1 cellular context compared by ENCODE assay signal in genomic region chr1:35808376-35809155, GRCh38.
TF ChIP-seq lines count a peak whose summit lies in the region.

No MANE protein-coding gene starts in this region.

TF ChIP-seq in HepG2, 621 proteins besides CTCF, POLR2A, EP300 and RAD21 (continued from another document and continues in another):
- TF ChIP-seq ZNF318 (CRISPR knock-in tag; IDR thresholded peaks at IDR 0.05) (no peak), ADNP (CRISPR knock-in tag; IDR thresholded peaks at IDR 0.05) (no peak), GATA4 (IDR thresholded peaks at IDR 0.05; ENCODE audit: borderline replicate concordance, low read depth) (no peak), HCFC1 (IDR thresholded peaks at IDR 0.05; ENCODE audit: low read depth, low read length) (no peak), ZNF407 (CRISPR knock-in tag; IDR thresholded peaks at IDR 0.05; ENCODE audit: not compliant biosample characterization) (peak; percentile 45), ZBTB46 (CRISPR knock-in tag; IDR thresholded peaks at IDR 0.05; ENCODE audit: borderline replicate concordance) (no peak), SRF (IDR thresholded peaks at IDR 0.05; ENCODE audit: low read depth, low read length) (no peak), BHLHE40 (IDR thresholded peaks at IDR 0.05; ENCODE audit: low read length) (no peak), TBL1XR1 (IDR thresholded peaks at IDR 0.05; ENCODE audit: borderline replicate concordance, low read length, partially characterized antibody) (no peak), SOX6 (IDR thresholded peaks at IDR 0.05) (no peak), SOX6 (CRISPR knock-in tag; IDR thresholded peaks at IDR 0.05) (0 out of 2 replicates have a peak, but pooled peaks have one; percentile 21), HNRNPL (IDR thresholded peaks at IDR 0.05; ENCODE audit: low read depth, low read length) (no peak), ZNF382 (CRISPR knock-in tag; IDR thresholded peaks at IDR 0.05; ENCODE audit: borderline replicate concordance) (no peak), TFE3 (CRISPR knock-in tag; IDR thresholded peaks at IDR 0.05) (no peak), PBX3 (CRISPR knock-in tag; IDR thresholded peaks at IDR 0.05; ENCODE audit: borderline replicate concordance) (no peak; the same call in 1 of the 2 replicates), TBX2 (CRISPR knock-in tag; IDR thresholded peaks at IDR 0.05; ENCODE audit: borderline replicate concordance) (0 out of 2 replicates have a peak, but pooled peaks have one; percentile 8), TBX3 (IDR thresholded peaks at IDR 0.05; ENCODE audit: borderline replicate concordance) (no peak), PHF8 (CRISPR knock-in tag; IDR thresholded peaks at IDR 0.05) (peak; percentile 65), ZNF652 (CRISPR knock-in tag; IDR thresholded peaks at IDR 0.05; ENCODE audit: borderline replicate concordance, low read depth) (no peak), ZNF609 (CRISPR knock-in tag; IDR thresholded peaks at IDR 0.05; ENCODE audit: borderline replicate concordance) (no peak), HMG20A (CRISPR knock-in tag; IDR thresholded peaks at IDR 0.05; ENCODE audit: borderline replicate concordance) (no peak), NFYB (CRISPR knock-in tag; IDR thresholded peaks at IDR 0.05) (no peak), BORCS8-MEF2B (CRISPR knock-in tag; IDR thresholded peaks at IDR 0.05) (no peak), ISL2 (CRISPR knock-in tag; IDR thresholded peaks at IDR 0.05) (no peak), RXRA (CRISPR knock-in tag; IDR thresholded peaks at IDR 0.05) (no peak)
